Comparison of ENCODE assay signal across 24 cellular contexts in the genomic region with DNA sequence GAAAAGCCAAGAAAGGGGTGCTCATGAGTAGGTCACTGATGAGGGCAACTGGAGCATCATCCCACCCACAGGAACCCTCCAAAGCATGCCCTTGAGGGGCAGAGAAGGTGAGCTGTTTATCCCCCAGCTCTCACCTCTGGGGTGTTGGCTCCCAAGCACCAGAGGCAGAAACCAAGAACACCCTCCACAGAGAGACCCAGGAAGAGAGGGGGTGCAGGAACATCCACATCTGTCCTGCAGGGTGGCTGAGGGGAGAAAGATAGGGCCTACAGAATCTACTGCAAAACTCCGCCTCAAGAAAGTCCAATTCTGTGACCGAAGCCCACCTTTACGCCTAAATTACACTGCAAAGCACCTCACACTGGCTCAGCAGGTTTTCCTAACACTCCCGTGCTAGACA.
"Had no signal": no experiment of that assay in that cellular context is flagged by ENCODE, and none has a peak within 500 bp of the region (broad histone marks: within the 10 kb centered on the region; RNA-seq: fewer than 3 reads in every experiment).

No MANE protein-coding gene starts in this region.

- DNase-seq: colonic mucosa; cortex of kidney; dermis blood vessel endothelial cell; dorsolateral prefrontal cortex; effector CD4-positive, alpha-beta T cell; effector CD8-positive, alpha-beta T cell; effector memory CD4-positive, alpha-beta T cell; effector memory CD8-positive, alpha-beta T cell; endodermal cell; erythroblast; esophagus squamous epithelium; foreskin fibroblast; foreskin keratinocyte; foreskin melanocyte; gastrocnemius medialis; glutamatergic neuron; head of caudate nucleus; heart left ventricle; heart right ventricle had no signal

- H3K27me3 Mint-ChIP-seq: effector memory CD8-positive, alpha-beta T cell had no signal

- H3K4me1 ChIP-seq: colonic mucosa, esophagus squamous epithelium, foreskin keratinocyte, gastrocnemius medialis, gastroesophageal sphincter, heart left ventricle, heart right ventricle had no signal

- H3K9me3 ChIP-seq: colonic mucosa, esophagus squamous epithelium, gastrocnemius medialis, gastroesophageal sphincter, heart left ventricle, heart right ventricle had no signal

- H3K27ac Mint-ChIP-seq: dendritic cell treated with granulocyte-macrophage colony-stimulating factor and Interleukin-4, amounts not matched to agents 40 ng/mL and 50 ng/mL, for 4 days; endodermal cell had no signal

- H3K4me3 Mint-ChIP-seq: dendritic cell treated with granulocyte-macrophage colony-stimulating factor and Interleukin-4, amounts not matched to agents 40 ng/mL and 50 ng/mL, for 4 days; effector memory CD8-positive, alpha-beta T cell; endodermal cell had no signal

- H3K4me3 ChIP-seq: colonic mucosa, coronary artery, dorsolateral prefrontal cortex, esophagus squamous epithelium, gastrocnemius medialis, gastroesophageal sphincter, heart left ventricle, heart right ventricle had no signal

- ATAC-seq: effector memory CD8-positive, alpha-beta T cell; esophagus mucosa; foreskin keratinocyte; gastrocnemius medialis; gastroesophageal sphincter; heart left ventricle; heart right ventricle had no signal

- H3K36me3 ChIP-seq: colonic mucosa, gastrocnemius medialis had no signal

- H3K27ac ChIP-seq: colonic mucosa, coronary artery, dorsolateral prefrontal cortex, epithelial cell of prostate, esophagus squamous epithelium, foreskin keratinocyte, gastrocnemius medialis, gastroesophageal sphincter, heart left ventricle, heart right ventricle had no signal

- H3K27me3 ChIP-seq: colonic mucosa, dorsolateral prefrontal cortex, esophagus squamous epithelium, foreskin keratinocyte, gastrocnemius medialis, gastroesophageal sphincter, heart left ventricle, heart right ventricle had no signal

- H3K9me3 Mint-ChIP-seq: dendritic cell treated with granulocyte-macrophage colony-stimulating factor and Interleukin-4, amounts not matched to agents 40 ng/mL and 50 ng/mL, for 4 days; effector memory CD8-positive, alpha-beta T cell had no signal
